32 cellular contexts compared by ENCODE assay signal in genomic region chr6:36309900-36310299, GRCh38. TPM values are rescaled to one million over a fixed set of nuclear protein-coding genes. Genes with fewer than 3 reads are reported as not detected.
"Had no signal": no experiment of that assay in that cellular context is flagged by ENCODE, and none has a peak within 500 bp of the region (broad histone marks: within the 10 kb centered on the region; RNA-seq: fewer than 3 reads in every experiment).

No MANE protein-coding gene starts in this region.

- H3K4me3 ChIP-seq: ascending aorta, cardiac muscle cell had no signal

- FAIRE-seq: bronchial epithelial cell, TTC549 had no signal

- H3K36me3 ChIP-seq: ascending aorta, cardiac muscle cell had no signal

- H3K27ac ChIP-seq: ascending aorta, cardiac muscle cell, VCaP had no signal

- H3K9me3 ChIP-seq: ascending aorta had no signal

- ATAC-seq: activated CD8-positive, alpha-beta memory T cell treated with anti-CD3 and anti-CD28 coated beads, Interleukin-2, amount 10 ng/mL, durations not matched to agents 7 days and 5 days; activated CD8-positive, alpha-beta T cell treated with anti-CD3 and anti-CD28 coated beads for 36 hours; activated naive CD8-positive, alpha-beta T cell treated with anti-CD3 and anti-CD28 coated beads, Interleukin-2, amount 50 U/mL, for 24 hours had no signal

- H3K27me3 ChIP-seq: ascending aorta, cardiac muscle cell had no signal

- DNase-seq: activated B cell treated with CpG ODN at 0.5 μM for 24 hours; activated CD4-positive, alpha-beta memory T cell treated with anti-CD3 and anti-CD28 coated beads for 36 hours; activated CD4-positive, alpha-beta T cell treated with anti-CD3 and anti-CD28 coated beads for 4 hours; activated CD4-positive, alpha-beta T cell treated with anti-CD3 and anti-CD28 coated beads, Interleukin-2, amount 10 ng/mL, durations not matched to agents 24 days and 14 days; activated CD4-positive, alpha-beta T cell treated with anti-CD3 and anti-CD28 coated beads, Interleukin-2, amount 50 U/mL, for 1 hour; activated CD4-positive, alpha-beta T cell treated with anti-CD3 and anti-CD28 coated beads, Interleukin-2, amount 50 U/mL, for 4 hours; activated CD4-positive, CD25-positive, alpha-beta regulatory T cell treated with anti-CD3 and anti-CD28 coated beads, Interleukin-2, amount 50 U/mL, for 72 hours; activated CD8-positive, alpha-beta memory T cell treated with anti-CD3 and anti-CD28 coated beads for 24 hours; activated CD8-positive, alpha-beta memory T cell treated with anti-CD3 and anti-CD28 coated beads, Interleukin-2, amount 10 ng/mL, durations not matched to agents 7 days and 5 days; activated CD8-positive, alpha-beta memory T cell treated with anti-CD3 and anti-CD28 coated beads, Interleukin-2, amount 50 U/mL, for 48 hours; activated CD8-positive, alpha-beta T cell treated with anti-CD3 and anti-CD28 coated beads for 36 hours; activated effector memory CD4-positive, alpha-beta T cell treated with Interleukin-2 at 50 U/mL for 16 hours; activated gamma-delta T cell; activated naive CD4-positive, alpha-beta T cell treated with anti-CD3 and anti-CD28 coated beads, Interleukin-2, amount 10 ng/mL, durations not matched to agents 7 days and 5 days; activated naive CD4-positive, alpha-beta T cell treated with Interleukin-2 at 50 U/mL for 16 hours; activated naive CD8-positive, alpha-beta T cell treated with anti-CD3 and anti-CD28 coated beads, Interleukin-2, amount 10 ng/mL, durations not matched to agents 7 days and 5 days; activated naive CD8-positive, alpha-beta T cell treated with anti-CD3 and anti-CD28 coated beads, Interleukin-2, amount 50 U/mL, for 24 hours; activated T-cell treated with anti-CD3 and anti-CD28 coated beads, Interleukin-2, amount 50 U/mL, for 24 hours; activated T-cell treated with anti-CD3 and anti-CD28 coated beads, Interleukin-2, amount 50 U/mL, for 48 hours; amygdala; anterior cingulate cortex; caudate nucleus; cerebellar nuclear complex; T-helper 1 cell; T-helper 2 cell; T-helper 9 cell had no signal

RNA-seq across cellular contexts. Expression of gene BNIP5, which starts 26.8 kb away (rescaled TPM):
- total RNA-seq: activated CD4-positive, alpha-beta memory T cell treated with anti-CD3 and anti-CD28 coated beads for 36 hours; activated CD4-positive, alpha-beta T cell treated with anti-CD3 and anti-CD28 coated beads, Interleukin-2, amount 10 ng/mL, durations not matched to agents 24 days and 14 days; activated CD8-positive, alpha-beta memory T cell treated with anti-CD3 and anti-CD28 coated beads, Interleukin-2, amount 10 ng/mL, durations not matched to agents 7 days and 5 days; activated CD8-positive, alpha-beta T cell treated with anti-CD3 and anti-CD28 coated beads for 36 hours; activated naive CD8-positive, alpha-beta T cell treated with anti-CD3 and anti-CD28 coated beads, Interleukin-2, amount 10 ng/mL, durations not matched to agents 7 days and 5 days; activated T-helper 2 cell treated with anti-CD3 and anti-CD28 coated beads, Interferon-gamma antibody, Interleukin-2, Interleukin-4, amounts not matched to agents 10 μg/mL and 5 μg/mL and 100 μg/mL, durations not matched to agents 14 hours and 24 hours and 36 hours; ascending aorta; bronchial epithelial cell had no signal
- polyA plus RNA-seq: cardiac muscle cell had no signal

RNA-seq across cellular contexts. Expression of gene PNPLA1, which starts 40.0 kb away (rescaled TPM):
- total RNA-seq: activated B cell treated with CpG ODN at 0.5 μM for 24 hours; activated CD4-positive, alpha-beta memory T cell treated with anti-CD3 and anti-CD28 coated beads for 36 hours; activated CD4-positive, alpha-beta T cell treated with anti-CD3 and anti-CD28 coated beads, Interleukin-2, amount 10 ng/mL, durations not matched to agents 24 days and 14 days; activated CD8-positive, alpha-beta memory T cell treated with anti-CD3 and anti-CD28 coated beads, Interleukin-2, amount 10 ng/mL, durations not matched to agents 7 days and 5 days; activated CD8-positive, alpha-beta T cell treated with anti-CD3 and anti-CD28 coated beads for 36 hours; activated naive CD8-positive, alpha-beta T cell treated with anti-CD3 and anti-CD28 coated beads, Interleukin-2, amount 10 ng/mL, durations not matched to agents 7 days and 5 days; activated T-helper 2 cell treated with anti-CD3 and anti-CD28 coated beads, Interferon-gamma antibody, Interleukin-2, Interleukin-4, amounts not matched to agents 10 μg/mL and 5 μg/mL and 100 μg/mL, durations not matched to agents 14 hours and 24 hours and 36 hours; ascending aorta; cardiac muscle cell had no signal
- polyA plus RNA-seq: cardiac muscle cell had no signal
